ENCODE assay signal across 29 cellular contexts in genomic region chr1:111499026-111499790, GRCh38. TPM values are rescaled to one million over a fixed set of nuclear protein-coding genes. Genes with fewer than 3 reads are reported as not detected.
"Had no signal": no experiment of that assay in that cellular context is flagged by ENCODE, and none has a peak within 500 bp of the region (broad histone marks: within the 10 kb centered on the region; RNA-seq: fewer than 3 reads in every experiment).

No MANE protein-coding gene starts in this region.

- H3K27me3 Mint-ChIP-seq: activated B cell treated with CpG ODN at 0.5 μM for 24 hours; naive thymus-derived CD8-positive, alpha-beta T cell; stimulated activated naive CD8-positive, alpha-beta T cell treated with anti-CD3 and anti-CD28 coated beads, Interleukin-15, amount 100 ng/mL, for 72 hours; T-cell had no signal

- ATAC-seq: body of pancreas; gastrocnemius medialis; heart right ventricle; left ventricle myocardium superior; naive thymus-derived CD8-positive, alpha-beta T cell; right lobe of liver; SK-N-SH treated with all-trans-retinoic acid at 6 μM for 48 hours; stimulated activated naive CD8-positive, alpha-beta T cell treated with anti-CD3 and anti-CD28 coated beads, Interleukin-15, amount 100 ng/mL, for 72 hours; T-cell had no signal

- H3K27ac Mint-ChIP-seq: activated B cell treated with CpG ODN at 0.5 μM for 24 hours; activated CD4-positive, alpha-beta memory T cell treated with anti-CD3 and anti-CD28 coated beads, Interleukin-2, amount 10 ng/mL, durations not matched to agents 7 days and 5 days; activated naive CD8-positive, alpha-beta T cell treated with anti-CD3 and anti-CD28 coated beads, Interleukin-2, amount 10 ng/mL, durations not matched to agents 7 days and 5 days; activated T-helper 2 cell treated with anti-CD3 and anti-CD28 coated beads, Interferon-gamma antibody, Interleukin-2, Interleukin-4, amounts not matched to agents 10 μg/mL and 5 μg/mL and 100 μg/mL, durations not matched to agents 14 hours and 24 hours and 36 hours; naive thymus-derived CD8-positive, alpha-beta T cell; stimulated activated naive CD8-positive, alpha-beta T cell treated with anti-CD3 and anti-CD28 coated beads, Interleukin-15, amount 100 ng/mL, for 72 hours; T-cell had no signal

- DNase-seq: activated B cell treated with CpG ODN at 0.5 μM for 24 hours; activated CD4-positive, alpha-beta memory T cell treated with anti-CD3 and anti-CD28 coated beads, Interleukin-2, amount 10 ng/mL, durations not matched to agents 7 days and 5 days; activated CD4-positive, alpha-beta T cell treated with anti-CD3 and anti-CD28 coated beads for 48 hours; activated naive CD4-positive, alpha-beta T cell treated with Interleukin-2 at 50 U/mL for 16 hours; activated naive CD8-positive, alpha-beta T cell treated with anti-CD3 and anti-CD28 coated beads, Interleukin-2, amount 10 ng/mL, durations not matched to agents 7 days and 5 days; activated T-cell treated with anti-CD3 and anti-CD28 coated beads, Interleukin-2, amount 50 U/mL, for 1 hour; amygdala; body of pancreas; central memory CD4-positive, alpha-beta T cell; cortex of kidney; effector memory CD4-positive, alpha-beta T cell; gastrocnemius medialis; heart right ventricle; left ventricle myocardium superior; mesendoderm; naive thymus-derived CD8-positive, alpha-beta T cell; right lobe of liver; small intestine; stimulated activated CD4-positive, alpha-beta T cell treated with anti-CD3 and anti-CD28 coated beads, Interleukin-15, amount 100 ng/mL, for 24 hours; stimulated activated CD4-positive, alpha-beta T cell treated with anti-CD3 and anti-CD28 coated beads, Interleukin-4, amount 100 ng/mL, for 1 hour; stimulated activated naive CD8-positive, alpha-beta T cell treated with anti-CD3 and anti-CD28 coated beads, Interleukin-15, amount 100 ng/mL, for 72 hours; T-cell; upper lobe of left lung had no signal

- H3K4me3 ChIP-seq: body of pancreas, gastrocnemius medialis, heart right ventricle, right lobe of liver, thoracic aorta, upper lobe of left lung had no signal

- H3K36me3 Mint-ChIP-seq: naive thymus-derived CD8-positive, alpha-beta T cell; T-cell had no signal

- H3K4me3 Mint-ChIP-seq: activated B cell treated with CpG ODN at 0.5 μM for 24 hours; activated CD4-positive, alpha-beta memory T cell treated with anti-CD3 and anti-CD28 coated beads, Interleukin-2, amount 10 ng/mL, durations not matched to agents 7 days and 5 days; activated naive CD8-positive, alpha-beta T cell treated with anti-CD3 and anti-CD28 coated beads, Interleukin-2, amount 10 ng/mL, durations not matched to agents 7 days and 5 days; naive thymus-derived CD8-positive, alpha-beta T cell; stimulated activated naive CD8-positive, alpha-beta T cell treated with anti-CD3 and anti-CD28 coated beads, Interleukin-15, amount 100 ng/mL, for 72 hours; T-cell had no signal

RNA-seq across cellular contexts. Expression of gene ADORA3, which starts 4.2 kb away (rescaled TPM):
- total RNA-seq: activated B cell treated with CpG ODN at 0.5 μM for 24 hours; activated T-helper 2 cell treated with anti-CD3 and anti-CD28 coated beads, Interferon-gamma antibody, Interleukin-2, Interleukin-4, amounts not matched to agents 10 μg/mL and 5 μg/mL and 100 μg/mL, durations not matched to agents 14 hours and 24 hours and 36 hours; kidney epithelial cell; osteocyte; pulmonary artery endothelial cell had no signal

RNA-seq across cellular contexts. Expression of gene TMIGD3, which starts 4.2 kb away (rescaled TPM):
- total RNA-seq: activated B cell treated with CpG ODN at 0.5 μM for 24 hours; activated CD4-positive, alpha-beta memory T cell treated with anti-CD3 and anti-CD28 coated beads, Interleukin-2, amount 10 ng/mL, durations not matched to agents 7 days and 5 days; kidney epithelial cell; naive thymus-derived CD8-positive, alpha-beta T cell; osteocyte; pulmonary artery endothelial cell; T-cell had no signal
